ENCODE assay signal across 14 cellular contexts in the genomic region with DNA sequence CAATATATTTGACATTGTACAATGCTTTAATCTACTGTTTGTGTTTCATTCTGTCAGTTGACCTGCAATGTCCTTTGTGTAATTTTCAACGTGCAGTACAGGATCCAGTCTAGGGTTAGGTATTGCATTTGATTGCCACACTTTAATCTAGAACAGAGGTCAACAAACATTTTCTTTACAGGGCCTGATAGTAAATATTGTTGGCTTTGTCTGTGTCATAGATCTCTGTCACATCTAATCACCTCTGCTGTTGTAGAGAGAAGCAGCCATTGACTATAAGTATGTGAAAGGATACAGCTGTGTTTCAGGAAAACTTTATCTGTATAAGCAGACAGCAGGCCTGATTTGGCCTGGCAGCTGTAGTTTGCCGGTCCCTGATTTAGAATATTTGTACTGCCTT.
"Had no signal": no experiment of that assay in that cellular context is flagged by ENCODE, and none has a peak within 500 bp of the region (broad histone marks: within the 10 kb centered on the region; RNA-seq: fewer than 3 reads in every experiment).

No MANE protein-coding gene starts in this region.

- ATAC-seq: esophagus mucosa, T-cell had no signal

- H3K4me2 ChIP-seq: SK-N-SH had no signal

- H3K27ac Mint-ChIP-seq: activated T-helper 17 cell treated with anti-CD3 and anti-CD28 coated beads, Interleukin-2, amount 50 U/mL, for 72 hours; stimulated activated naive CD8-positive, alpha-beta T cell treated with anti-CD3 and anti-CD28 coated beads, Interleukin-15, Interleukin-2, amounts not matched to agents 100 ng/mL and 50 ng/mL, for 24 hours; T-cell had no signal

- FAIRE-seq: colon had no signal

- H3K27me3 ChIP-seq: testis had no signal

- H3K27ac ChIP-seq: skin epidermis, testis had no signal

- H3K4me3 Mint-ChIP-seq: activated T-helper 17 cell treated with anti-CD3 and anti-CD28 coated beads, Interleukin-2, amount 50 U/mL, for 72 hours; stimulated activated naive CD8-positive, alpha-beta T cell treated with anti-CD3 and anti-CD28 coated beads, Interleukin-15, Interleukin-2, amounts not matched to agents 100 ng/mL and 50 ng/mL, for 24 hours; T-cell had no signal

- DNase-seq: activated CD4-positive, alpha-beta T cell treated with anti-CD3 and anti-CD28 coated beads for 1 hour; activated CD4-positive, alpha-beta T cell treated with anti-CD3 and anti-CD28 coated beads, Interleukin-2, amount 50 U/mL, for 48 hours; activated naive CD4-positive, alpha-beta T cell treated with Interleukin-2 at 50 U/mL for 16 hours; caudate nucleus; midbrain; SK-N-SH; T-cell; T1000; testis had no signal

- H3K9me3 ChIP-seq: SK-N-SH, testis had no signal

- H3K4me3 ChIP-seq: skin epidermis, testis had no signal

- H3K9ac ChIP-seq: SK-N-SH had no signal

- H3K27me3 Mint-ChIP-seq: activated T-helper 17 cell treated with anti-CD3 and anti-CD28 coated beads, Interleukin-2, amount 50 U/mL, for 72 hours; stimulated activated naive CD8-positive, alpha-beta T cell treated with anti-CD3 and anti-CD28 coated beads, Interleukin-15, Interleukin-2, amounts not matched to agents 100 ng/mL and 50 ng/mL, for 24 hours; T-cell had no signal

- H3K9me3 Mint-ChIP-seq: activated T-helper 17 cell treated with anti-CD3 and anti-CD28 coated beads, Interleukin-2, amount 50 U/mL, for 72 hours; stimulated activated naive CD8-positive, alpha-beta T cell treated with anti-CD3 and anti-CD28 coated beads, Interleukin-15, Interleukin-2, amounts not matched to agents 100 ng/mL and 50 ng/mL, for 24 hours; T-cell had no signal

- H3K4me1 ChIP-seq: testis had no signal
